12 cellular contexts compared by ENCODE assay signal in genomic region chr3:189824629-189825312, GRCh38.
DNase-seq lines count a peak whose midpoint lies in the region; ATAC-seq and TF ChIP-seq lines count a peak whose summit lies in the region.
"Had no signal": no experiment of that assay in that cellular context is flagged by ENCODE, and none has a peak within 500 bp of the region (broad histone marks: within the 10 kb centered on the region; RNA-seq: fewer than 3 reads in every experiment).

No MANE protein-coding gene starts in this region.

- H3K36me3 ChIP-seq in Panc1 (ENCODE audit: control insufficient read depth, insufficient read depth, low read length): no peaks in the 10 kb centered on the region
- no peaks in the 10 kb centered on the region for H3K36me3 ChIP-seq in fibroblast of lung (ENCODE audit: control insufficient read depth, insufficient read depth, low read length)
- H3K36me3 ChIP-seq in smooth muscle cell (ENCODE audit: low read depth): no peaks in the 10 kb centered on the region
- H3K36me3 ChIP-seq in effector memory CD4-positive, alpha-beta T cell (ENCODE audit: control insufficient read depth, insufficient read depth, low read length): no peaks in the 10 kb centered on the region
- H3K36me3 ChIP-seq: SJCRH30, upper lobe of left lung had no signal

- H3K9ac ChIP-seq in fibroblast of lung (ENCODE audit: insufficient read depth, low read length) (no peak overlapping the region), smooth muscle cell (ENCODE audit: low read depth) (peak overlapping the region; percentile 79)

- H2AFZ ChIP-seq in fibroblast of lung (ENCODE audit: low read length) (no peak overlapping the region), smooth muscle cell (ENCODE audit: low read depth) (peak overlapping the region; percentile 73)

- no peaks in the 10 kb centered on the region for H3F3A ChIP-seq in smooth muscle cell (ENCODE audit: low read depth)

- H3K27me3 ChIP-seq in Panc1 (ENCODE audit: control insufficient read depth, insufficient read depth, low read length) (no peaks in the 10 kb centered on the region), fibroblast of lung (ENCODE audit: control insufficient read depth, insufficient read depth, low read length) (no peaks in the 10 kb centered on the region), smooth muscle cell (ENCODE audit: low read depth) (no peaks in the 10 kb centered on the region)
- no peaks in the 10 kb centered on the region for H3K27me3 ChIP-seq in effector memory CD4-positive, alpha-beta T cell (replicated peaks; ENCODE audit: control insufficient read depth, insufficient read depth, low read length, poor library complexity, severe bottlenecking)
- H3K27me3 ChIP-seq: SJCRH30, upper lobe of left lung had no signal

- H3K79me2 ChIP-seq in fibroblast of lung (ENCODE audit: control insufficient read depth, insufficient read depth, low read length) (no peaks in the 10 kb centered on the region), smooth muscle cell (ENCODE audit: low read depth) (no peaks in the 10 kb centered on the region)

- peak; percentile 69; the same call in 1 of the 2 replicates for ATAC-seq in Panc1

- H3K9me3 ChIP-seq in Panc1 (ENCODE audit: control insufficient read depth, insufficient read depth, low read depth, low read length) (no peaks in the 10 kb centered on the region), fibroblast of lung (ENCODE audit: control insufficient read depth, insufficient read depth, low read depth, low read length) (no peaks in the 10 kb centered on the region), smooth muscle cell (replicated peaks; ENCODE audit: low read depth) (no peaks in the 10 kb centered on the region)
- no peaks in the 10 kb centered on the region for H3K9me3 ChIP-seq in effector memory CD4-positive, alpha-beta T cell (ENCODE audit: control insufficient read depth, low read length)
- H3K9me3 ChIP-seq: SJCRH30, upper lobe of left lung had no signal

- no peak overlapping the region for H3K4me3 ChIP-seq in Panc1 (ENCODE audit: low read depth in 2 of 2, low read length in 2 of 2)
- no peak overlapping the region for H3K4me3 ChIP-seq in fibroblast of lung (replicated peaks in 1 of 4; ENCODE audit: control extremely low read depth in 1 of 4, insufficient read depth in 1 of 4, low read depth in 3 of 4, low read length in 4 of 4)
- no peak overlapping the region for H3K4me3 ChIP-seq in smooth muscle cell
- H3K4me3 ChIP-seq in effector memory CD4-positive, alpha-beta T cell (ENCODE audit: insufficient read depth, low read depth, low read length, poor library complexity, severe bottlenecking): no peak overlapping the region
- H3K4me3 ChIP-seq: SJCRH30, upper lobe of left lung had no signal

- no TSS peak for BruUV-seq in Panc1 (replicated peaks; lab: Mats Ljungman, UMichigan)

- in situ Hi-C loops in Panc1 (cut with HindIII; ENCODE audit: low pct_unique_long_range_greater_than_20kb, low sequenced_read_pairs): no loop called here

- H4K20me1 ChIP-seq in fibroblast of lung (ENCODE audit: control insufficient read depth, extremely low read depth, insufficient read depth, low read length) (no peaks in the 10 kb centered on the region), smooth muscle cell (ENCODE audit: low read depth) (no peaks in the 10 kb centered on the region)

- H3K27ac ChIP-seq in Panc1 (ENCODE audit: low read length) (no peak overlapping the region), fibroblast of lung (ENCODE audit: insufficient read depth, low read length) (no peak overlapping the region), smooth muscle cell (ENCODE audit: low read depth) (peak overlapping the region; percentile 96)
- no peak overlapping the region for H3K27ac ChIP-seq in effector memory CD4-positive, alpha-beta T cell (ENCODE audit: insufficient read depth, low read length, poor library complexity, severe bottlenecking)
- H3K27ac ChIP-seq: SJCRH30, upper lobe of left lung had no signal

- H3K4me1 ChIP-seq in Panc1 (ENCODE audit: control insufficient read depth, insufficient read depth, low read length): no peaks in the 10 kb centered on the region
- no peaks in the 10 kb centered on the region for H3K4me1 ChIP-seq in fibroblast of lung (ENCODE audit: control insufficient read depth, extremely low read depth, insufficient read depth, low read length)
- H3K4me1 ChIP-seq in smooth muscle cell (ENCODE audit: low read depth): peaks cover 34% of the 10 kb centered on the region
- no peaks in the 10 kb centered on the region for H3K4me1 ChIP-seq in effector memory CD4-positive, alpha-beta T cell (ENCODE audit: control insufficient read depth, insufficient read depth, low read length, poor library complexity, severe bottlenecking)
- H3K4me1 ChIP-seq: SJCRH30, upper lobe of left lung had no signal

- H3K4me2 ChIP-seq in fibroblast of lung (ENCODE audit: extremely low read depth, insufficient read depth, low read length) (no peak overlapping the region), smooth muscle cell (peak overlapping the region; percentile 64)

- intact Hi-C loops in Panc1 (cut with micrococcal nuclease; ENCODE audit: unreplicated experiment): no loop called here

- TF ChIP-seq CTCF in Panc1 (IDR thresholded peaks at IDR 0.05): no peak
- TF ChIP-seq CTCF in fibroblast of lung (conservative IDR thresholded peaks at IDR 0.05 in 1 of 2, IDR thresholded peaks at IDR 0.05 in 1 of 2; ENCODE audit: low read depth in 1 of 2, low read length in 2 of 2): no peak
- no peak for TF ChIP-seq CTCF in smooth muscle cell (IDR thresholded peaks at IDR 0.05; ENCODE audit: borderline replicate concordance, insufficient read depth, poor library complexity, severe bottlenecking)

- peak; percentile 47 for DNase-seq in NCI-H1105 treated with DMSO at 0.1 percent for 48 hours (lab: John Stamatoyannopoulos, UW)
- DNase-seq in NCI-H1105 (lab: John Stamatoyannopoulos, UW): no peak
- peak; percentile 75 for DNase-seq in Panc1 (ENCODE audit: low read depth, low spot score)
- DNase-seq in fibroblast of lung (ENCODE audit: low read depth in 2 of 2): peak; percentile 68 to 96
- no peak for DNase-seq in smooth muscle cell (lab: John Stamatoyannopoulos, UW; ENCODE audit: unreplicated experiment)
- DNase-seq in RPMI8226: no peak
- no peak for DNase-seq in AML-193 (lab: John Stamatoyannopoulos, UW)
- DNase-seq in effector memory CD4-positive, alpha-beta T cell: no peak
- DNase-seq: NCI-H1092, nephron progenitor cell, upper lobe of left lung had no signal

- CTCF ChIA-PET in Panc1 (lab: Charles Lee): interaction anchor here (1.1 kb wide), 1 partner anchor 117 kb away, joined by 3 read pairs; no protein-coding TSS in a partner anchor

- WGBS in smooth muscle cell (ENCODE audit: low lambda C conversion rate): 28% methylated on average over 5 of the region's 5 CpGs

- POLR2A ChIA-PET in Panc1 (lab: Charles Lee): no interaction called here

Comparison
In these comparisons a context has a peak if more than half of its experiments do, and no peak if none do; other contexts are left out.
1. DNase-seq: peak in NCI-H1105 treated with DMSO at 0.1 percent for 48 hours (single experiment), Panc1 (single experiment) and fibroblast of lung (2 of 2); none in NCI-H1105 (single experiment), smooth muscle cell (single experiment), RPMI8226 (single experiment), AML-193 (0 of 2) and effector memory CD4-positive, alpha-beta T cell (0 of 3).